ENCODE assay signal across 8 cellular contexts in the genomic region with DNA sequence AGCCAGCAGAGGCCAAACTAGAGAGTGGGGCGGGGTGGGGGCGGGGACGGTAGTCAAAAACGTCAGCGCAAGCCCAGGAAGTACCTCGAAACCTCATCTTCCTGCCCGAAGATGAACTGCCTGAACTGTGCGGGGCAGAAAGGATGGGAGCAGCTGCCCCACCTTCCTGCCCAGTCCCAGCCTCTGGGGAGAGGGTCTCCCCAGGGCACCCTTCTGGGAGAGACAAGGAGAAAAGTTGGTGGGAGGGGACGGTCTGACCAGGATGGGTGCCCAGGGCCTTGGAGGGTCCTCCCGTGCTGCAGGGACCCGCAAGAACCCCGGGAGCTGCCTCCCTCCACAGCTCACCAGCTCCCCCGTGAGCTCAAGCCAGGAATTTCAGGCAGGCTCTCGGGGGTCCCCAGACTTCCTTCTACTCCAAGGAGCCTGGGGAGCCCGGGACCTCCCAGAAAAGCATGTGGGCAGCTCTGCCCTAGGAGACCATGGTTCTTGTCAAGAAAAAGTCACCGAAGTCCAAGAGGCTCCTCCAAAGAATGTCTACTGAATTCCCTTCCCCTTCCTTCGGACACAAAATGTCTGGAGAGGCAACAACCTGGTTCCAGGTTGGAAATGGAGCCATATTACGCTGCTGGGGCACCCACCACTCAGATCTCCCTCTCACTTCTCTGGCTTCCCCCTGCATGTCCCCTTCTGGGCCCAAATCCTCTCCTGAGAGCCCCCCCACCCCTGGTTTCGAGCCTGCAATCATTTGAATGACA. TPM values are rescaled to one million over a fixed set of nuclear protein-coding genes. Genes with fewer than 3 reads are reported as not detected.
DNase-seq lines count a peak whose midpoint lies in the region; ATAC-seq, FAIRE-seq and TF ChIP-seq lines count a peak whose summit lies in the region.

No MANE protein-coding gene starts in this region.

- H3K4me3 ChIP-seq in astrocyte of the spinal cord (ENCODE audit: low read depth, low read length) (peak overlapping the region; percentile 30), keratinocyte (ENCODE audit: control insufficient read depth in 2 of 3, extremely low read depth in 1 of 3, insufficient read depth in 2 of 3, low read depth in 1 of 3, low read length in 3 of 3) (peak overlapping the region in 2 of 3 experiments; percentile 24 to 50)

- no peaks in the 10 kb centered on the region for H3K79me2 ChIP-seq in keratinocyte (ENCODE audit: control insufficient read depth, insufficient read depth, low read length)

- H3K4me1 ChIP-seq in keratinocyte (ENCODE audit: control insufficient read depth, extremely low read depth, insufficient read depth, low read length) = peaks cover 5% of the 10 kb centered on the region

- no peaks in the 10 kb centered on the region for H4K20me1 ChIP-seq in keratinocyte (ENCODE audit: control insufficient read depth, extremely low read depth, insufficient read depth, low read length)

- peak; percentile 84 for ATAC-seq in GM19452 (IDR thresholded peaks at IDR 0.05; ENCODE audit: unreplicated experiment)
- peak; percentile 52 for ATAC-seq in HG03521 (IDR thresholded peaks at IDR 0.05; ENCODE audit: unreplicated experiment)

- DNase-seq in DMS53 treated with DMSO at 0.1 percent for 48 hours (lab: John Stamatoyannopoulos, UW; ENCODE audit: unreplicated experiment) (peak; percentile 36), T-helper 1 cell (peak in 4 of 5 donors; percentile 24 to 87 (median 38)), astrocyte of the spinal cord (ENCODE audit: low read depth, low spot score) (peak; percentile 42), keratinocyte (ENCODE audit: low read depth, low spot score) (no peak), occipital lobe (lab: John Stamatoyannopoulos, UW) (no peak)
- DNase-seq in stimulated activated CD4-positive, alpha-beta T cell treated with anti-CD3 and anti-CD28 coated beads, TNF-alpha, amount 100 ng/mL, for 1 hour (ENCODE audit: low read depth in 3 of 3, low spot score in 1 of 3) = peak in 2 of 3 donors; percentile 33 to 50

- dilution Hi-C loops in keratinocyte (cut with MboI; ENCODE audit: extremely low pct_ligation_motif_present, low sequenced_read_pairs) = no loop called here

- no peaks in the 10 kb centered on the region for H3K9me3 ChIP-seq in keratinocyte (ENCODE audit: control insufficient read depth, low read depth, low read length)

- no peaks in the 10 kb centered on the region for H3K36me3 ChIP-seq in keratinocyte (ENCODE audit: control insufficient read depth in 2 of 2, extremely low read depth in 1 of 2, insufficient read depth in 2 of 2, low read length in 2 of 2)

- in situ Hi-C loops in astrocyte of the spinal cord (cut with HindIII; ENCODE audit: low sequenced_read_pairs) = no loop called here

- H3K9ac ChIP-seq in keratinocyte (ENCODE audit: control insufficient read depth, extremely low read depth, insufficient read depth, low read length) = peak overlapping the region; percentile 18

- peak overlapping the region; percentile 67 for H3K4me2 ChIP-seq in keratinocyte (ENCODE audit: control insufficient read depth, extremely low read depth, insufficient read depth, low read depth, low read length)

- no peaks in the 10 kb centered on the region for H3K27me3 ChIP-seq in keratinocyte (ENCODE audit: control insufficient read depth, extremely low read depth, insufficient read depth, low read length)

- TF ChIP-seq CTCF in astrocyte of the spinal cord (IDR thresholded peaks at IDR 0.05; ENCODE audit: low read depth, low read length) (peak; percentile 95), keratinocyte (optimal IDR thresholded peaks at IDR 0.05 in 1 of 3, IDR thresholded peaks at IDR 0.05 in 1 of 3, conservative IDR thresholded peaks at IDR 0.05 in 1 of 3; ENCODE audit: extremely low read depth in 1 of 3, insufficient read depth in 2 of 3, low read length in 3 of 3) (peak; percentile 61 to 96 (median 79))

- H3K27ac ChIP-seq in keratinocyte (ENCODE audit: control insufficient read depth, insufficient read depth, low read length) = no peak overlapping the region

- FAIRE-seq in keratinocyte (lab: Jason Lieb, UNC) = no peak

- peak overlapping the region; percentile 77 for H2AFZ ChIP-seq in keratinocyte (ENCODE audit: control insufficient read depth, low read length)

- no peaks in the 10 kb centered on the region for H3K9me1 ChIP-seq in keratinocyte (ENCODE audit: control insufficient read depth, extremely low read depth, insufficient read depth, low read length)

RNA-seq across cellular contexts. Expression of a gene that starts 52.8 kb away (rescaled TPM):
- polyA plus RNA-seq in keratinocyte = 51.0 to 87.8 TPM (median 66.4 TPM) in 3 replicates
- polyA plus RNA-seq in keratinocyte (2011; ENCODE audit: low read depth) = 26.7 TPM
- 79.8 and 97.8 TPM in 2 replicates for polyA plus RNA-seq in keratinocyte (2011; cell fraction: cytosol; rRNA removed)
- polyA plus RNA-seq in keratinocyte (2011; cell fraction: nucleus; rRNA removed) = 16.2 and 23.1 TPM in 2 replicates
- 62.0 and 82.8 TPM in 2 replicates for polyA plus RNA-seq in keratinocyte (2012; ENCODE audit: low replicate concordance)
- polyA minus RNA-seq in keratinocyte = 2.9 to 22.3 TPM (median 17.0 TPM) in 3 replicates
- polyA minus RNA-seq in keratinocyte (2011; cell fraction: cytosol; rRNA and poly(A)+ RNA removed) = 43.5 TPM
- 6.0 and 6.7 TPM in 2 replicates for polyA minus RNA-seq in keratinocyte (2011; cell fraction: nucleus; rRNA and poly(A)+ RNA removed)
- 10.5 TPM for total RNA-seq in occipital lobe

Comparison
In these comparisons a context has a peak if more than half of its experiments do, and no peak if none do; other contexts are left out.
1. DNase-seq: peak in DMS53 treated with DMSO at 0.1 percent for 48 hours (single experiment), T-helper 1 cell (4 of 5), astrocyte of the spinal cord (single experiment) and stimulated activated CD4-positive, alpha-beta T cell treated with anti-CD3 and anti-CD28 coated beads, TNF-alpha, amount 100 ng/mL, for 1 hour (2 of 3); none in keratinocyte (single experiment) and occipital lobe (single experiment).